In genomic region chr20:31827059-31827458, GRCh38 we compare ENCODE assay signal across 9 cellular contexts. TPM values are rescaled to one million over a fixed set of nuclear protein-coding genes. Genes with fewer than 3 reads are reported as not detected.
"Had no signal": no experiment of that assay in that cellular context is flagged by ENCODE, and none has a peak within 500 bp of the region (broad histone marks: within the 10 kb centered on the region; RNA-seq: fewer than 3 reads in every experiment).

No MANE protein-coding gene starts in this region.

- FAIRE-seq: HTR-8/SVneo had no signal

- DNase-seq: GM23248, GOT3, H9, HCEC 1CT, HFFc6, KBM-7 had no signal

- H3K4me3 ChIP-seq: GM23248 had no signal

- H3K27ac ChIP-seq: GM23248 had no signal

- H2AFZ ChIP-seq: GM23248 had no signal

- H3K9ac ChIP-seq: GM23248 had no signal

RNA-seq across cellular contexts. Expression of gene MYLK2, which starts 7.9 kb away (rescaled TPM):
- total RNA-seq: GM23248 had no signal
- polyA plus RNA-seq: GM23248, IgD-negative memory B cell had no signal

RNA-seq across cellular contexts. Expression of gene FOXS1, which starts 18.3 kb away (rescaled TPM):
- total RNA-seq: GM23248, HFFc6, HT-29 had no signal
- polyA plus RNA-seq: GM23248, IgD-negative memory B cell had no signal

RNA-seq across cellular contexts. Expression of gene DUSP15, which starts 43.3 kb away (rescaled TPM):
- total RNA-seq: GM23248, HFFc6, HT-29 had no signal
- polyA plus RNA-seq: GM23248, IgD-negative memory B cell had no signal

RNA-seq across cellular contexts. Expression of gene TTLL9, which starts 43.4 kb away (rescaled TPM):
- total RNA-seq: GM23248, HFFc6 had no signal
- polyA plus RNA-seq: GM23248, IgD-negative memory B cell had no signal
